ENCODE assay signal across 8 cellular contexts in genomic region chr20:9609892-9610502, GRCh38.
A peak's percentile ranks its signal among the peaks of the same experiment; 100 is the strongest.
DNase-seq lines count a peak whose midpoint lies in the region; ATAC-seq and TF ChIP-seq lines count a peak whose summit lies in the region.

No MANE protein-coding gene starts in this region.

- H3K36me3 Mint-ChIP-seq in activated naive CD4-positive, alpha-beta T cell treated with anti-CD3 and anti-CD28 coated beads for 36 hours (ENCODE audit: low read depth): no peaks in the 10 kb centered on the region

- intact Hi-C loops in activated naive CD4-positive, alpha-beta T cell treated with anti-CD3 and anti-CD28 coated beads for 36 hours (cut with micrococcal nuclease): loop anchor here (1.0 to 10.0 kb wide), 4 partner anchors 202 to 945 kb away; no protein-coding TSS in a partner anchor

- TF ChIP-seq CTCF in GM12865 (IDR thresholded peaks at IDR 0.05; ENCODE audit: insufficient read depth, low read depth, low read length, missing control alignments): peak; percentile 46

- CTCF ChIA-PET in activated naive CD4-positive, alpha-beta T cell treated with anti-CD3 and anti-CD28 coated beads for 36 hours (lab: Charles Lee): interaction anchor here (0.6 to 6.1 kb wide), 11 partner anchors 8 to 202 kb away, joined by 3 to 93 read pairs (median 3); no protein-coding TSS in a partner anchor

- H3K4me1 Mint-ChIP-seq in activated naive CD4-positive, alpha-beta T cell treated with anti-CD3 and anti-CD28 coated beads for 36 hours (ENCODE audit: low read depth): no peaks in the 10 kb centered on the region

- H3K4me3 Mint-ChIP-seq in activated naive CD4-positive, alpha-beta T cell treated with anti-CD3 and anti-CD28 coated beads for 36 hours: no peak overlapping the region

- no peak overlapping the region for H3K27ac Mint-ChIP-seq in activated naive CD4-positive, alpha-beta T cell treated with anti-CD3 and anti-CD28 coated beads for 36 hours

- H3K27ac ChIP-seq in effector memory CD4-positive, alpha-beta T cell (ENCODE audit: insufficient read depth, low read length, poor library complexity, severe bottlenecking): no peak overlapping the region

- no peaks in the 10 kb centered on the region for H3K4me1 ChIP-seq in effector memory CD4-positive, alpha-beta T cell (ENCODE audit: control insufficient read depth, insufficient read depth, low read length, poor library complexity, severe bottlenecking)

- peak; percentile 85 for ATAC-seq in HG03342 (IDR thresholded peaks at IDR 0.05; ENCODE audit: unreplicated experiment)

- H3K36me3 ChIP-seq in effector memory CD4-positive, alpha-beta T cell (ENCODE audit: control insufficient read depth, insufficient read depth, low read length): no peaks in the 10 kb centered on the region

- no peaks in the 10 kb centered on the region for H3K9me3 Mint-ChIP-seq in activated naive CD4-positive, alpha-beta T cell treated with anti-CD3 and anti-CD28 coated beads for 36 hours

- H3K27me3 ChIP-seq in effector memory CD4-positive, alpha-beta T cell (replicated peaks; ENCODE audit: control insufficient read depth, insufficient read depth, low read length, poor library complexity, severe bottlenecking): no peaks in the 10 kb centered on the region

- peaks cover 8% of the 10 kb centered on the region for H3K27me3 Mint-ChIP-seq in activated naive CD4-positive, alpha-beta T cell treated with anti-CD3 and anti-CD28 coated beads for 36 hours (ENCODE audit: low read depth)

- DNase-seq in AG08396 (ENCODE audit: low spot score) (peak; percentile 20), GM12865 (ENCODE audit: low read depth) (peak; percentile 86), NCI-H446 treated with DMSO at 0.1 percent for 48 hours (lab: John Stamatoyannopoulos, UW) (peak; percentile 67), hippocampal formation (lab: John Stamatoyannopoulos, UW) (peak; percentile 32 to 75)
- peak; percentile 72 for DNase-seq in activated naive CD4-positive, alpha-beta T cell treated with anti-CD3 and anti-CD28 coated beads for 36 hours
- DNase-seq in stimulated activated CD4-positive, alpha-beta T cell treated with anti-CD3 and anti-CD28 coated beads, Interleukin-15, amount 100 ng/mL, for 48 hours (ENCODE audit: low read depth in 2 of 2): peak; percentile 11 to 32
- DNase-seq in effector memory CD4-positive, alpha-beta T cell: no peak

- no peak overlapping the region for H3K4me3 ChIP-seq in GM12865 (ENCODE audit: low read depth, low read length)
- H3K4me3 ChIP-seq in effector memory CD4-positive, alpha-beta T cell (ENCODE audit: insufficient read depth, low read depth, low read length, poor library complexity, severe bottlenecking): no peak overlapping the region

- H3K9me3 ChIP-seq in effector memory CD4-positive, alpha-beta T cell (ENCODE audit: control insufficient read depth, low read length): no peaks in the 10 kb centered on the region

Comparison
In these comparisons a context has a peak if more than half of its experiments do, and no peak if none do; other contexts are left out.
1. DNase-seq: peak in AG08396 (single experiment), GM12865 (single experiment), NCI-H446 treated with DMSO at 0.1 percent for 48 hours (single experiment), activated naive CD4-positive, alpha-beta T cell treated with anti-CD3 and anti-CD28 coated beads for 36 hours (single experiment), hippocampal formation (2 of 2) and stimulated activated CD4-positive, alpha-beta T cell treated with anti-CD3 and anti-CD28 coated beads, Interleukin-15, amount 100 ng/mL, for 48 hours (2 of 2); none in effector memory CD4-positive, alpha-beta T cell (0 of 3).